Comparison of ENCODE assay signal across 2 cellular contexts in the genomic region with DNA sequence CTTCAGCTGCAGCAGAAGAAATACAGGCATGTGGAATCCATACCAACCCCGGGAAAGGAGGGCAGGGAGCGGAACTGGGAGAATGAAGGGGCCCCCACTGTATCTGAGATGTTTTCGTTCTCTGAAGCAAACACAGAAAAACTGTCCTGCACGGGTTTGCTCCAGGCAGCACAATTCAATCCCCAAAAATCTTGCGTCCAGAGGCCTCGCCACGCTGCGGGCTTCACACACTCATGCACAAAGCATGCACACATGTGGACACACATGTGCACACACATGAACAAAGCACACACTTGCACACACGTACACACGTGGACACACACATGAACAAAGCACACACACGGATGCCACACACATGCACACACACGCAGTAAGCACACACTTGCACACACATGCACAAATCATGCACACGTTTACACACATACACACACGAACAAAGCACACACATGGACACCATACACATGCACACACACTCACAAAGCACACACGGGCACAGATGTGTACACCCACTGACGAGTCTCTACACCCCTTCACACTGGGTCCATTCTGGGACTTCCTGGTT.
TF ChIP-seq lines count a peak whose summit lies in the region.

No MANE protein-coding gene starts in this region.

TF ChIP-seq in IMR-90, 13 proteins besides CTCF, POLR2A, EP300 and RAD21:
- TF ChIP-seq CEBPB (IDR thresholded peaks at IDR 0.05; ENCODE audit: low read depth, low read length): no peak
- TF ChIP-seq, protein P1, sequence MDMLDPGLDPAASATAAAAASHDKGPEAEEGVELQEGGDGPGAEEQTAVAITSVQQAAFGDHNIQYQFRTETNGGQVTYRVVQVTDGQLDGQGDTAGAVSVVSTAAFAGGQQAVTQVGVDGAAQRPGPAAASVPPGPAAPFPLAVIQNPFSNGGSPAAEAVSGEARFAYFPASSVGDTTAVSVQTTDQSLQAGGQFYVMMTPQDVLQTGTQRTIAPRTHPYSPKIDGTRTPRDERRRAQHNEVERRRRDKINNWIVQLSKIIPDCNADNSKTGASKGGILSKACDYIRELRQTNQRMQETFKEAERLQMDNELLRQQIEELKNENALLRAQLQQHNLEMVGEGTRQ (IDR thresholded peaks at IDR 0.05; ENCODE audit: low read depth, low read length): no peak
- no peak for TF ChIP-seq RFX5 (IDR thresholded peaks at IDR 0.05; ENCODE audit: low read depth, low read length)
- TF ChIP-seq MXI1 (IDR thresholded peaks at IDR 0.05; ENCODE audit: borderline replicate concordance, low read depth, low read length): no peak
- TF ChIP-seq FOS (IDR thresholded peaks at IDR 0.05; ENCODE audit: low read depth, low read length): no peak
- no peak for TF ChIP-seq ELK1 (IDR thresholded peaks at IDR 0.05; ENCODE audit: borderline replicate concordance, low read depth, low read length)
- TF ChIP-seq MAZ (IDR thresholded peaks at IDR 0.05; ENCODE audit: borderline replicate concordance, low read depth, low read length): no peak
- TF ChIP-seq SMC3 (IDR thresholded peaks at IDR 0.05; ENCODE audit: low read depth, low read length): no peak
- no peak for TF ChIP-seq NFE2L2 (IDR thresholded peaks at IDR 0.05; ENCODE audit: low read depth, low read length)
- TF ChIP-seq CHD1 (IDR thresholded peaks at IDR 0.05; ENCODE audit: low read depth, low read length): no peak
- no peak for TF ChIP-seq BHLHE40 (IDR thresholded peaks at IDR 0.05; ENCODE audit: low read depth, low read length)
- TF ChIP-seq MAFK (IDR thresholded peaks at IDR 0.05; ENCODE audit: low read depth, low read length): no peak
- TF ChIP-seq RCOR1 (IDR thresholded peaks at IDR 0.05; ENCODE audit: insufficient replicate concordance, low read length): no peak
TF ChIP-seq in IMR-90: peak in this region for 0.

TF ChIP-seq in H1, 55 proteins besides CTCF, POLR2A, EP300 and RAD21:
- TF ChIP-seq CHD2 (IDR thresholded peaks at IDR 0.05; ENCODE audit: low read length): no peak
- TF ChIP-seq BRCA1 (IDR thresholded peaks at IDR 0.05; ENCODE audit: low read depth, low read length): no peak
- TF ChIP-seq SAP30 (IDR thresholded peaks at IDR 0.05; ENCODE audit: insufficient read depth, insufficient replicate concordance, low read length): no peak
- no peak for TF ChIP-seq E2F6 (IDR thresholded peaks at IDR 0.05)
- TF ChIP-seq CHD7 (IDR thresholded peaks at IDR 0.05; ENCODE audit: insufficient replicate concordance, low read length): no peak
